ENCODE assay signal across 8 cellular contexts in the genomic region with DNA sequence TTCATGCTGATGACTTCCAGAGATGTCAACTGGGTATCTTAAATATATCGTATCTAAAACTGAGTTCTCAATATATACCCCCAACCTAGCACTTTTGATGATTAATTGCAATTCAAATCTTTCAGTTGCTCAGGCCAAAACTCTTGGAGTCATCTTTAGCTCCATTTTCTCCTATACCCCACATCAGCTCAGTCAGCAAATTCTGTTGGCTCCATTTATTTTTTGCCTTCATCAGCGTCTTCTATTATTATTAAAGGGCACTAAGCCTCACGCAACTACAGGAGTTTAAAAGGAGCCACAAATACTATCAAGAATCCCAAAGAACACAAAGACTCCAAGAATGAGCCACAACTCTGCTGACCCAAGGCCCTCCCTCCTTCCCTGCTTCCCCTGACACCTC.
"Had no signal": no experiment of that assay in that cellular context is flagged by ENCODE, and none has a peak within 500 bp of the region (broad histone marks: within the 10 kb centered on the region; RNA-seq: fewer than 3 reads in every experiment).

No MANE protein-coding gene starts in this region.

- H3K27ac ChIP-seq: GM23248, KMS-11 had no signal

- H3K36me3 Mint-ChIP-seq: IgD-negative memory B cell had no signal

- H3K4me3 ChIP-seq: GM23248, HAP-1 had no signal

- H3K4me1 Mint-ChIP-seq: IgD-negative memory B cell had no signal

- H3K9me3 ChIP-seq: HAP-1 had no signal

- H3K36me3 ChIP-seq: HAP-1 had no signal

- H3K4me3 Mint-ChIP-seq: IgD-negative memory B cell had no signal

- ATAC-seq: HCT116 had no signal

- H3K4me1 ChIP-seq: HAP-1 had no signal

- H3K9me3 Mint-ChIP-seq: IgD-negative memory B cell had no signal

- DNase-seq: GM23248, GOT3, H7, KBM-7 had no signal

- H3K27ac Mint-ChIP-seq: IgD-negative memory B cell had no signal
